ENCODE assay signal across 8 cellular contexts in the genomic region with DNA sequence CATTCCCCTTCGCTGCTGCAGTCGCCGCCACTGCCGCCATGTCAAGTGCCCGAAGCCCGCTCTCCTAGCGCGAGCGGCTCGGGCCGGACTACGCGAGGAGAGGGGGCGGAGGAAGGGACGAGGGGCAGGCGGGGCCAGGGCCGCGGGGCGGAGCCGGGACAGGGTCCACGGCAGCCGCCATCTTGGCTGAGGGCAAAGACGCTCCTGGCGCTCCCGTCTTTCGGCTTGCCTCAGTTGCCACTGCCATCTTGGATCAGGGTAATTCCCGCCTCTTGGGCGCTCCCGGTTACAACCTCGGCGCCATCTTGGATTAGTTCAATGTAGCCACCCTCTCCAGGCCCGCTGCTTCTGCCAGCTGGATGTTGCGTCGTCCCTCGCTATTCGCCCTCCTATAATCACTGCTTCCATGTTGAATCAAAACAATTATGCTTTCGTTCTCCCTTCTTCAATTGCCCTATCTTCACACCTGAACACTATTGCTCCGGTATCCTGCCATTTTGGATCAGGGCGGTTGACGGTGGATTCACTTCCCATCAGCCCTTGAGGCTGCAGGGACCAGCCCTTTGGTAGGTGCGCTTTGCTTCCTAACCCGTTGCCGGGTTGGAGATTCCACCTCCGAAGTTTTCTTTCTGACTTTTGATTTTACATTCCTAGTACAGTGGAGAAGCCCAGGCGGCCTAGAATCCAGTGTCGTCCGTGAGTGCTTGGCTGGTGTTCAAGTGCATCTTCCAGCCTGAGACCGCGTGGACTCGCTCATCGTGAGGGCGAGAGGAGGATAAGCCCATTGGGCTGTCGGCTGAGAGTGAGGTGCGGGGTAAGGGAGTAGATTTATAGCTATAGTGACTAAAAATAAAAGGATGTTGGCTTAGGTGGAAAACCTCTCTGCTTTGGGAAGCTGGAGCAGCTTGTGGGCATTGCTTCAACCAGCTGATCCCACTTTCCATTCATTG. TPM values are rescaled to one million over a fixed set of nuclear protein-coding genes. Genes with fewer than 3 reads are reported as not detected.
DNase-seq lines count a peak whose midpoint lies in the region; ATAC-seq and TF ChIP-seq lines count a peak whose summit lies in the region.

A gene with protein sequence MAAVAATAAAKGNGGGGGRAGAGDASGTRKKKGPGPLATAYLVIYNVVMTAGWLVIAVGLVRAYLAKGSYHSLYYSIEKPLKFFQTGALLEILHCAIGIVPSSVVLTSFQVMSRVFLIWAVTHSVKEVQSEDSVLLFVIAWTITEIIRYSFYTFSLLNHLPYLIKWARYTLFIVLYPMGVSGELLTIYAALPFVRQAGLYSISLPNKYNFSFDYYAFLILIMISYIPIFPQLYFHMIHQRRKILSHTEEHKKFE (minus strand): TSS at position 66 of the 950 bp plus-strand sequence. CDS start 26 bp downstream, at position 40.

- H3K27me3 ChIP-seq in CD8-positive, alpha-beta T cell (ENCODE audit: insufficient read depth, low read length) = no peaks in the 10 kb centered on the region
- no peaks in the 10 kb centered on the region for H3K27me3 ChIP-seq in lung (ENCODE audit: control insufficient read depth, insufficient read depth)

- DNase-seq in CD8-positive, alpha-beta T cell = peak; percentile 88 to 96 (median 94)
- DNase-seq in HS-27A (ENCODE audit: low read depth) (peak; percentile 98), NK-92 (lab: John Stamatoyannopoulos, UW; ENCODE audit: unreplicated experiment) (peak; percentile 68), lung (ENCODE audit: low spot score) (peak; percentile 97)
- peak; percentile 82 to 93 for DNase-seq in activated CD8-positive, alpha-beta memory T cell treated with anti-CD3 and anti-CD28 coated beads for 1 hour (ENCODE audit: extremely low read depth in 1 of 2, low read depth in 1 of 2)
- DNase-seq in effector CD8-positive, alpha-beta T cell (lab: John Stamatoyannopoulos, UW) = peak; percentile 87
- DNase-seq in stimulated activated CD4-positive, alpha-beta T cell treated with anti-CD3 and anti-CD28 coated beads, TNF-alpha, amount 100 ng/mL, for 4 hours (ENCODE audit: low read depth in 3 of 3) = peak; percentile 84 to 93 (median 88)

- H3K4me1 ChIP-seq in CD8-positive, alpha-beta T cell (ENCODE audit: insufficient read depth, low read length) = peaks cover 20% of the 10 kb centered on the region
- peaks cover 0 to 3% of the 10 kb centered on the region in 2 donors for H3K4me1 ChIP-seq in lung (ENCODE audit: control insufficient read depth in 2 of 2, insufficient read depth in 2 of 2, low read length in 2 of 2)

- H3K27ac Mint-ChIP-seq in CD8-positive, alpha-beta T cell = peak within 1 kb of the TSS; percentile 90

- H3K4me3 Mint-ChIP-seq in CD8-positive, alpha-beta T cell = no peak within 1 kb of the TSS

- no peak for TF ChIP-seq CTCF in CD8-positive, alpha-beta T cell (IDR thresholded peaks at IDR 0.05)
- no peak for TF ChIP-seq CTCF in lung (IDR thresholded peaks at IDR 0.05; ENCODE audit: control extremely low read depth, extremely low read depth)

- peak; percentile 91 for ATAC-seq in CD8-positive, alpha-beta T cell
- ATAC-seq in GM19467 (IDR thresholded peaks at IDR 0.05; ENCODE audit: unreplicated experiment) = peak; percentile 91
- peak; percentile 96 for ATAC-seq in lung (ENCODE audit: insufficient read depth, low FRiP score)

- H3K27ac ChIP-seq in CD8-positive, alpha-beta T cell (ENCODE audit: low read depth, low read length) = peak within 1 kb of the TSS; percentile 62
- H3K27ac ChIP-seq in lung (ENCODE audit: low read depth in 1 of 2, low read length in 1 of 2) = peak within 1 kb of the TSS; percentile 86 to 93

- H3K27me3 Mint-ChIP-seq in CD8-positive, alpha-beta T cell (ENCODE audit: low read depth) = no peaks in the 10 kb centered on the region

- CTCF ChIA-PET in CD8-positive, alpha-beta T cell (lab: Charles Lee) = interaction anchor here (1.1 kb wide), 1 partner anchor 26 kb away, joined by 5 read pairs; no protein-coding TSS in a partner anchor

- 0% methylated on average over 40 to 54 of the region's 54 CpGs for WGBS in lung, 2 donors

- POLR2A ChIA-PET in CD8-positive, alpha-beta T cell (lab: Charles Lee) = interaction anchor here (1.0 kb wide), 1 partner anchor 1925 kb away, joined by 4 read pairs; the partner anchor contains the start of gene HCLS1

- H3K36me3 Mint-ChIP-seq in CD8-positive, alpha-beta T cell = peaks cover 32% of the 10 kb centered on the region

- peaks cover 20% of the 10 kb centered on the region for H3K4me1 Mint-ChIP-seq in CD8-positive, alpha-beta T cell (ENCODE audit: low read depth)

- H3K36me3 ChIP-seq in CD8-positive, alpha-beta T cell (ENCODE audit: insufficient read depth, low read length) = no peaks in the 10 kb centered on the region
- peaks cover 0 to 5% of the 10 kb centered on the region in 2 donors for H3K36me3 ChIP-seq in lung (ENCODE audit: control insufficient read depth in 2 of 2, insufficient read depth in 2 of 2, low read length in 2 of 2)

- peaks cover 4% of the 10 kb centered on the region for H3K9me3 Mint-ChIP-seq in CD8-positive, alpha-beta T cell

- peak within 1 kb of the TSS; percentile 74 for H3K4me3 ChIP-seq in CD8-positive, alpha-beta T cell (ENCODE audit: low read depth, low read length)
- peak within 1 kb of the TSS; percentile 87 for H3K4me3 ChIP-seq in lung

- intact Hi-C loops in CD8-positive, alpha-beta T cell (cut with DNase I, micrococcal nuclease) = loop anchor here (1.0 to 10.0 kb wide), 16 partner anchors 380 to 1940 kb away; partner anchors contain the start of genes KPNA1 (in 2 of the 2), CCDC14 (in 1 of the 2), DTX3L (in 1 of the 2) and EAF2 (in 1 of the 2)

- peaks cover 2% of the 10 kb centered on the region for H3K9me3 ChIP-seq in CD8-positive, alpha-beta T cell (ENCODE audit: low read length)
- H3K9me3 ChIP-seq in lung (ENCODE audit: control insufficient read depth in 2 of 2, insufficient read depth in 1 of 2, low read length in 1 of 2) = no peaks in the 10 kb centered on the region

RNA-seq across cellular contexts. Expression of the gene that starts here (rescaled TPM):
- 10 to 100 TPM; 12.9 to 13.4 TPM for total RNA-seq in CD8-positive, alpha-beta T cell
- 10 to 100 TPM; 37.8 to 40.7 TPM for total RNA-seq in lung
- polyA plus RNA-seq in lung = 10 to 100 TPM; 17.1 to 18.6 TPM

Comparison
In these comparisons a context has a peak if more than half of its experiments do, and no peak if none do; other contexts are left out.
1. Peak in every context shown above with its lines: DNase-seq, ATAC-seq, H3K4me3 ChIP-seq and H3K27ac ChIP-seq.